Comparison of ENCODE assay signal across 1 cellular context in the genomic region with DNA sequence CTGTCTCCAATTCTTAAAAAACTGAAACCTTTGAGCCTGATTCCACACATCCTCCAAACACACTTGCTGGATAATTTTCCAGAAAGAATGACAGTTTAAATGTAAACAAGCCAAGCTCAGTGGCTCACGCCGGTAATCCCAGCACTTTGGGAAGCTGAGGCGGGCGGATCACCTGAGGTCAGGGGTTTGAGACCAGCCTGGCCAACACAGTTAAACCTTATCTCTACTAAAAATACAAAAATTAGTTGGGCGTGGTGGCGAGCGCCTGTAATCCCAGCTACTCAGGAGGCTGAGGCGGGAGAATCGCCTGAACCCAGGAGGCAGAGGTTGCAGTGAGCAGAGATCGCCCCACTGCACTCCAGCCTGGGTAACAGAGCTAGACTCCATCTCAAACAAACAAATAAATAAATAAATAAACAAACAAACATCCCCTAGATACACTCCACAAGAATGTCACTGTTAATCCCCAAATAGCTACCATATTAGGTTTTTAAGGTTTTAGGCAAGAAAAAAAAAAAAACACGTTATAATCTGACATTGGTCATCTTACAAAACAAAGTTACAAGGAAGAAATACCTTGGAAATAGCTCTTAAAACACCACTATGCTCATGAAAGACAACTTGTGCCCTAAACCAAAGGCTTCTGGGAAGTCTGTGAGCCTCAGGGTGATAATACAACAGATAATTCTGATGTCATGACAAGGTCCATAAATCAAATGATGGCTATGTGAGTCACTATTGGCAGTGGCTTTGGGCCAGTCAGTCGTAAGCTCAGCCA.
A peak's percentile ranks its signal among the peaks of the same experiment; 100 is the strongest.
TF ChIP-seq lines count a peak whose summit lies in the region.

No MANE protein-coding gene starts in this region.

TF ChIP-seq in K562, 482 proteins besides CTCF, POLR2A, EP300 and RAD21 (continued from another document and continues in another):
- TF ChIP-seq, protein P1, sequence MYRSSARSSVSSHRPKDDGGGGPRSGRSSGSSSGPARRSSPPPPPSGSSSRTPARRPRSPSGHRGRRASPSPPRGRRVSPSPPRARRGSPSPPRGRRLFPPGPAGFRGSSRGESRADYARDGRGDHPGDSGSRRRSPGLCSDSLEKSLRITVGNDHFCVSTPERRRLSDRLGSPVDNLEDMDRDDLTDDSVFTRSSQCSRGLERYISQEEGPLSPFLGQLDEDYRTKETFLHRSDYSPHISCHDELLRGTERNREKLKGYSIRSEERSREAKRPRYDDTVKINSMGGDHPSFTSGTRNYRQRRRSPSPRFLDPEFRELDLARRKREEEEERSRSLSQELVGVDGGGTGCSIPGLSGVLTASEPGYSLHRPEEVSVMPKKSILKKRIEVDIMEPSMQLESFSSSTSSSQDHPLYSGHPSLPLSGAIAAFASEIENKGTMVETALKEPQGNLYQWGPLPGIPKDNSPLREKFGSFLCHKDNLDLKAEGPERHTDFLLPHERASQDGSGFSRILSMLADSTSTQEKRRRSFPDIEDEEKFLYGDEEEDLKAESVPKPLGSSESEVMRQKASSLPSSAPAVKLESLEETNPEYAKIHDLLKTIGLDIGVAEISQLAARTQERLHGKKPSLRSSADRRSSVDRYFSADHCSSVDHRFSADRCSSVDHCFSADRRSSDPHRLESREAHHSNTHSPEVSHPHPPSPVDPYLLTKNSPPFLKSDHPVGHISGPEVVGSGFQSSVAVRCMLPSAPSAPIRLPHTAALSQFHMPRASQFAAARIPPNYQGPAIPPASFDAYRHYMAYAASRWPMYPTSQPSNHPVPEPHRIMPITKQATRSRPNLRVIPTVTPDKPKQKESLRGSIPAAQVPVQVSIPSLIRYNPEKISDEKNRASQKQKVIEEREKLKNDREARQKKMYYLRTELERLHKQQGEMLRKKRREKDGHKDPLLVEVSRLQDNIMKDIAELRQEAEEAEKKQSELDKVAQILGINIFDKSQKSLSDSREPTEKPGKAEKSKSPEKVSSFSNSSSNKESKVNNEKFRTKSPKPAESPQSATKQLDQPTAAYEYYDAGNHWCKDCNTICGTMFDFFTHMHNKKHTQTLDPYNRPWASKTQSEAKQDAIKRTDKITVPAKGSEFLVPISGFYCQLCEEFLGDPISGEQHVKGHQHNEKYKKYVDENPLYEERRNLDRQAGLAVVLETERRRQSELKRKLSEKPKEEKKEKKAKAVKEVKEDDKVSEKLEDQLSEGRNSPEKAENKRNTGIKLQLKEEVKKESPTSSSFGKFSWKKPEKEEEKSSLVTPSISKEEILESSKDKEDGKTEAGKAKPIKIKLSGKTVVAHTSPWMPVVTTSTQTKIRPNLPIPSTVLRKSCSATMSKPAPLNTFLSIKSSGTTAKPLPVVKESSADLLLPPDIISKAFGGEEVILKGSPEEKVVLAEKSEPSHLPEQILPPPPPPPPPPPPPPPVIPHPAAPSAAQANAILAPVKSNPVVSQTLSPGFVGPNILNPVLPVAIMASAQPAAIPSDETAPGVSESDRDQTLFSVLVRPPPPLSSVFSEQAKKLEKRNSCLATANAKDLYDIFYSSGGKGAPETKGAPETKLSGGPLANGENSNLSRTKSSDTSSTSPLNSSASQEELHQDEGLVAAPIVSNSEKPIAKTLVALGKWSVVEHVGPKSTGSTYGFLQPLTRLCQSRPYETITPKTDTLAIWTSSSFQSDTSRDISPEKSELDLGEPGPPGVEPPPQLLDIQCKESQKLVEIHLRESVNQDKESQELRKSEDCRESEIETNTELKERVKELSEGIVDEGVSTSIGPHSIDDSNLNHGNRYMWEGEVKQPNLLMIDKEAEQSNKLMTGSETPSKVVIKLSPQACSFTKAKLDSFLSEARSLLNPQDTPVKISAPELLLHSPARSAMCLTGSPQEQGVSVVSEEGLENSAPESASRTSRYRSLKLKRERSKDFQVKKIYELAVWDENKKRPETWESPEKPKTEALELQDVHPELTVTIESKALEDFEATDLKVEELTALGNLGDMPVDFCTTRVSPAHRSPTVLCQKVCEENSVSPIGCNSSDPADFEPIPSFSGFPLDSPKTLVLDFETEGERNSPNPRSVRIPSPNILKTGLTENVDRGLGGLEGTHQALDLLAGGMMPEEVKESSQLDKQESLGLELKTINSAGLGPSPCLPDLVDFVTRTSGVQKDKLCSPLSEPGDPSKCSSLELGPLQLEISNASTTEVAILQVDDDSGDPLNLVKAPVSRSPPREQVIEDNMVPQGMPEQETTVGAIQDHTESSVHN (IDR thresholded peaks at IDR 0.05; ENCODE audit: borderline replicate concordance in 1 of 2, low read depth in 1 of 2): peak in 1 of 2 experiments; percentile 54; a peak in 1 of 4 replicates
- TF ChIP-seq PHB2 (IDR thresholded peaks at IDR 0.05; ENCODE audit: low read depth) (peak; percentile 95), TAL1 (IDR thresholded peaks at IDR 0.05) (peak; percentile 96), ZSCAN29 (IDR thresholded peaks at IDR 0.05) (no peak), OTX1 (CRISPR knock-in tag; IDR thresholded peaks at IDR 0.05) (no peak), CHD1 (IDR thresholded peaks at IDR 0.05; ENCODE audit: low read length) (no peak), ZNF589 (CRISPR knock-in tag; IDR thresholded peaks at IDR 0.05; ENCODE audit: low read depth) (peak; percentile 96), ZNF699 (CRISPR knock-in tag; IDR thresholded peaks at IDR 0.05; ENCODE audit: insufficient replicate concordance) (no peak), PPARD (CRISPR knock-in tag; IDR thresholded peaks at IDR 0.05) (no peak), ZNF551 (CRISPR knock-in tag; IDR thresholded peaks at IDR 0.05) (no peak), NFE2 (IDR thresholded peaks at IDR 0.05; ENCODE audit: low read depth) (peak; percentile 41), PCBP2 (IDR thresholded peaks at IDR 0.05; ENCODE audit: low read depth, low read length, poor library complexity, severe bottlenecking) (no peak), TRIM24 (IDR thresholded peaks at IDR 0.05) (peak; percentile 91 to 93), E2F3 (CRISPR knock-in tag; IDR thresholded peaks at IDR 0.05) (no peak), HLTF (IDR thresholded peaks at IDR 0.05) (peak; percentile 75; the same call in 1 of the 2 replicates), TARDBP (IDR thresholded peaks at IDR 0.05) (no peak), ZNF778 (CRISPR knock-in tag; IDR thresholded peaks at IDR 0.05) (no peak), KHSRP (IDR thresholded peaks at IDR 0.05) (peak; percentile 23; the same call in 1 of the 2 replicates), SOX6 (IDR thresholded peaks at IDR 0.05) (peak; percentile 61; the same call in 1 of the 2 replicates), SMAD3 (CRISPR knock-in tag; conservative IDR thresholded peaks at IDR 0.05) (peak; percentile 76)
- TF ChIP-seq, protein P2, sequence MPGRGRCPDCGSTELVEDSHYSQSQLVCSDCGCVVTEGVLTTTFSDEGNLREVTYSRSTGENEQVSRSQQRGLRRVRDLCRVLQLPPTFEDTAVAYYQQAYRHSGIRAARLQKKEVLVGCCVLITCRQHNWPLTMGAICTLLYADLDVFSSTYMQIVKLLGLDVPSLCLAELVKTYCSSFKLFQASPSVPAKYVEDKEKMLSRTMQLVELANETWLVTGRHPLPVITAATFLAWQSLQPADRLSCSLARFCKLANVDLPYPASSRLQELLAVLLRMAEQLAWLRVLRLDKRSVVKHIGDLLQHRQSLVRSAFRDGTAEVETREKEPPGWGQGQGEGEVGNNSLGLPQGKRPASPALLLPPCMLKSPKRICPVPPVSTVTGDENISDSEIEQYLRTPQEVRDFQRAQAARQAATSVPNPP (IDR thresholded peaks at IDR 0.05; ENCODE audit: borderline replicate concordance, insufficient read depth, insufficient read length): no peak
- TF ChIP-seq, protein P3, sequence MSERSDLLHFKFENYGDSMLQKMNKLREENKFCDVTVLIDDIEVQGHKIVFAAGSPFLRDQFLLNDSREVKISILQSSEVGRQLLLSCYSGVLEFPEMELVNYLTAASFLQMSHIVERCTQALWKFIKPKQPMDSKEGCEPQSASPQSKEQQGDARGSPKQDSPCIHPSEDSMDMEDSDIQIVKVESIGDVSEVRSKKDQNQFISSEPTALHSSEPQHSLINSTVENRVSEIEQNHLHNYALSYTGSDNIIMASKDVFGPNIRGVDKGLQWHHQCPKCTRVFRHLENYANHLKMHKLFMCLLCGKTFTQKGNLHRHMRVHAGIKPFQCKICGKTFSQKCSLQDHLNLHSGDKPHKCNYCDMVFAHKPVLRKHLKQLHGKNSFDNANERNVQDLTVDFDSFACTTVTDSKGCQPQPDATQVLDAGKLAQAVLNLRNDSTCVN (CRISPR knock-in tag; IDR thresholded peaks at IDR 0.05): no peak
- TF ChIP-seq, protein P4, sequence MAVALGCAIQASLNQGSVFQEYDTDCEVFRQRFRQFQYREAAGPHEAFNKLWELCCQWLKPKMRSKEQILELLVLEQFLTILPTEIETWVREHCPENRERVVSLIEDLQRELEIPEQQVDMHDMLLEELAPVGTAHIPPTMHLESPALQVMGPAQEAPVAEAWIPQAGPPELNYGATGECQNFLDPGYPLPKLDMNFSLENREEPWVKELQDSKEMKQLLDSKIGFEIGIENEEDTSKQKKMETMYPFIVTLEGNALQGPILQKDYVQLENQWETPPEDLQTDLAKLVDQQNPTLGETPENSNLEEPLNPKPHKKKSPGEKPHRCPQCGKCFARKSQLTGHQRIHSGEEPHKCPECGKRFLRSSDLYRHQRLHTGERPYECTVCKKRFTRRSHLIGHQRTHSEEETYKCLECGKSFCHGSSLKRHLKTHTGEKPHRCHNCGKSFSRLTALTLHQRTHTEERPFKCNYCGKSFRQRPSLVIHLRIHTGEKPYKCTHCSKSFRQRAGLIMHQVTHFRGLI (CRISPR knock-in tag; IDR thresholded peaks at IDR 0.05): peak; percentile 63; the same call in 1 of the 2 replicates
- TF ChIP-seq, protein P5, sequence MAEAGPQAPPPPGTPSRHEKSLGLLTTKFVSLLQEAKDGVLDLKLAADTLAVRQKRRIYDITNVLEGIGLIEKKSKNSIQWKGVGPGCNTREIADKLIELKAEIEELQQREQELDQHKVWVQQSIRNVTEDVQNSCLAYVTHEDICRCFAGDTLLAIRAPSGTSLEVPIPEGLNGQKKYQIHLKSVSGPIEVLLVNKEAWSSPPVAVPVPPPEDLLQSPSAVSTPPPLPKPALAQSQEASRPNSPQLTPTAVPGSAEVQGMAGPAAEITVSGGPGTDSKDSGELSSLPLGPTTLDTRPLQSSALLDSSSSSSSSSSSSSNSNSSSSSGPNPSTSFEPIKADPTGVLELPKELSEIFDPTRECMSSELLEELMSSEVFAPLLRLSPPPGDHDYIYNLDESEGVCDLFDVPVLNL (CRISPR knock-in tag; IDR thresholded peaks at IDR 0.05; ENCODE audit: low read depth): no peak
- TF ChIP-seq, protein P6, sequence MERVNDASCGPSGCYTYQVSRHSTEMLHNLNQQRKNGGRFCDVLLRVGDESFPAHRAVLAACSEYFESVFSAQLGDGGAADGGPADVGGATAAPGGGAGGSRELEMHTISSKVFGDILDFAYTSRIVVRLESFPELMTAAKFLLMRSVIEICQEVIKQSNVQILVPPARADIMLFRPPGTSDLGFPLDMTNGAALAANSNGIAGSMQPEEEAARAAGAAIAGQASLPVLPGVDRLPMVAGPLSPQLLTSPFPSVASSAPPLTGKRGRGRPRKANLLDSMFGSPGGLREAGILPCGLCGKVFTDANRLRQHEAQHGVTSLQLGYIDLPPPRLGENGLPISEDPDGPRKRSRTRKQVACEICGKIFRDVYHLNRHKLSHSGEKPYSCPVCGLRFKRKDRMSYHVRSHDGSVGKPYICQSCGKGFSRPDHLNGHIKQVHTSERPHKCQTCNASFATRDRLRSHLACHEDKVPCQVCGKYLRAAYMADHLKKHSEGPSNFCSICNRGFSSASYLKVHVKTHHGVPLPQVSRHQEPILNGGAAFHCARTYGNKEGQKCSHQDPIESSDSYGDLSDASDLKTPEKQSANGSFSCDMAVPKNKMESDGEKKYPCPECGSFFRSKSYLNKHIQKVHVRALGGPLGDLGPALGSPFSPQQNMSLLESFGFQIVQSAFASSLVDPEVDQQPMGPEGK (CRISPR knock-in tag; IDR thresholded peaks at IDR 0.05; ENCODE audit: borderline replicate concordance): no peak
- TF ChIP-seq, protein P7, sequence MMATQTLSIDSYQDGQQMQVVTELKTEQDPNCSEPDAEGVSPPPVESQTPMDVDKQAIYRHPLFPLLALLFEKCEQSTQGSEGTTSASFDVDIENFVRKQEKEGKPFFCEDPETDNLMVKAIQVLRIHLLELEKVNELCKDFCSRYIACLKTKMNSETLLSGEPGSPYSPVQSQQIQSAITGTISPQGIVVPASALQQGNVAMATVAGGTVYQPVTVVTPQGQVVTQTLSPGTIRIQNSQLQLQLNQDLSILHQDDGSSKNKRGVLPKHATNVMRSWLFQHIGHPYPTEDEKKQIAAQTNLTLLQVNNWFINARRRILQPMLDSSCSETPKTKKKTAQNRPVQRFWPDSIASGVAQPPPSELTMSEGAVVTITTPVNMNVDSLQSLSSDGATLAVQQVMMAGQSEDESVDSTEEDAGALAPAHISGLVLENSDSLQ (IDR thresholded peaks at IDR 0.05): peak; percentile 96
- TF ChIP-seq, protein P8, sequence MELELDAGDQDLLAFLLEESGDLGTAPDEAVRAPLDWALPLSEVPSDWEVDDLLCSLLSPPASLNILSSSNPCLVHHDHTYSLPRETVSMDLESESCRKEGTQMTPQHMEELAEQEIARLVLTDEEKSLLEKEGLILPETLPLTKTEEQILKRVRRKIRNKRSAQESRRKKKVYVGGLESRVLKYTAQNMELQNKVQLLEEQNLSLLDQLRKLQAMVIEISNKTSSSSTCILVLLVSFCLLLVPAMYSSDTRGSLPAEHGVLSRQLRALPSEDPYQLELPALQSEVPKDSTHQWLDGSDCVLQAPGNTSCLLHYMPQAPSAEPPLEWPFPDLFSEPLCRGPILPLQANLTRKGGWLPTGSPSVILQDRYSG (tag; conservative IDR thresholded peaks at IDR 0.05; ENCODE audit: low read depth): 0 out of 2 replicates have a peak, but pooled peaks have one; percentile 58
- TF ChIP-seq, protein P9, sequence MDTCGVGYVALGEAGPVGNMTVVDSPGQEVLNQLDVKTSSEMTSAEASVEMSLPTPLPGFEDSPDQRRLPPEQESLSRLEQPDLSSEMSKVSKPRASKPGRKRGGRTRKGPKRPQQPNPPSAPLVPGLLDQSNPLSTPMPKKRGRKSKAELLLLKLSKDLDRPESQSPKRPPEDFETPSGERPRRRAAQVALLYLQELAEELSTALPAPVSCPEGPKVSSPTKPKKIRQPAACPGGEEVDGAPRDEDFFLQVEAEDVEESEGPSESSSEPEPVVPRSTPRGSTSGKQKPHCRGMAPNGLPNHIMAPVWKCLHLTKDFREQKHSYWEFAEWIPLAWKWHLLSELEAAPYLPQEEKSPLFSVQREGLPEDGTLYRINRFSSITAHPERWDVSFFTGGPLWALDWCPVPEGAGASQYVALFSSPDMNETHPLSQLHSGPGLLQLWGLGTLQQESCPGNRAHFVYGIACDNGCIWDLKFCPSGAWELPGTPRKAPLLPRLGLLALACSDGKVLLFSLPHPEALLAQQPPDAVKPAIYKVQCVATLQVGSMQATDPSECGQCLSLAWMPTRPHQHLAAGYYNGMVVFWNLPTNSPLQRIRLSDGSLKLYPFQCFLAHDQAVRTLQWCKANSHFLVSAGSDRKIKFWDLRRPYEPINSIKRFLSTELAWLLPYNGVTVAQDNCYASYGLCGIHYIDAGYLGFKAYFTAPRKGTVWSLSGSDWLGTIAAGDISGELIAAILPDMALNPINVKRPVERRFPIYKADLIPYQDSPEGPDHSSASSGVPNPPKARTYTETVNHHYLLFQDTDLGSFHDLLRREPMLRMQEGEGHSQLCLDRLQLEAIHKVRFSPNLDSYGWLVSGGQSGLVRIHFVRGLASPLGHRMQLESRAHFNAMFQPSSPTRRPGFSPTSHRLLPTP (IDR thresholded peaks at IDR 0.05; ENCODE audit: borderline replicate concordance, extremely low read depth, insufficient read length): no peak
